Comparison of ENCODE assay signal across 1 cellular context in the genomic region with DNA sequence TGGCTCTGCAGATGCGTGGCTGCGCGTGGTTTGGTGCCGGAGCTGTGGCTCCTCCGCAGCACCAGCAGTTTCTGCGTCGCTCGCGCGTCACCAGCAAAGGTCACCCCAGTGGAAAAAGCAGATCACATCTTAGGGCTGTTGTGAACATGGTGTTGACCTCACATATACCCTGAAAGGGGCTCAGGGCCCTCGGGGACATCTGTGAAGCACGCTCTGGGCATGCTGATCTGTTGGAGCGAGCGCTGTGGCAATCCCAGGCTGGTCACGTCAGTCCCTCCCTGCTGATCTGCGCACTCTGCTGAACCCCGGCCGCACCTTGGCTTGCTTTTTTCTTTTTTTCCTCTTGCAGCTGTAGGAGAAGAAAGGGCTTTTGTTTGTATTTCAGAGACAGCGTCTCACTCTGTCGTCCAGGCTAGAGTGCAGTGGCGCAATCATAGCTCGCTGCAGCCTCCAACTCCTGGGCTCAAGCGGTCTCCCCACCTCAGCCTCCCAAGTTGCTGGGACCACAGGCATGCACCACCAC.
TF ChIP-seq lines count a peak whose summit lies in the region.

No MANE protein-coding gene starts in this region.

TF ChIP-seq in HepG2, 621 proteins besides CTCF, POLR2A, EP300 and RAD21 (continued from another document):
- TF ChIP-seq MTA1 (CRISPR knock-in tag; IDR thresholded peaks at IDR 0.05; ENCODE audit: borderline replicate concordance) (0 out of 2 replicates have a peak, but pooled peaks have one; percentile 70), MAFF (IDR thresholded peaks at IDR 0.05; ENCODE audit: low read depth, low read length) (no peak; the same call in 1 of the 2 replicates), RFX5 (IDR thresholded peaks at IDR 0.05; ENCODE audit: low read depth, low read length) (no peak), ELF4 (CRISPR knock-in tag; IDR thresholded peaks at IDR 0.05; ENCODE audit: borderline replicate concordance) (no peak), JUN (CRISPR knock-in tag; IDR thresholded peaks at IDR 0.05) (peak; percentile 63; the same call in 1 of the 2 replicates), HES4 (CRISPR knock-in tag; IDR thresholded peaks at IDR 0.05; ENCODE audit: borderline replicate concordance) (no peak), ZNF841 (CRISPR knock-in tag; IDR thresholded peaks at IDR 0.05; ENCODE audit: borderline replicate concordance) (no peak), SUZ12 (IDR thresholded peaks at IDR 0.05; ENCODE audit: low read depth, low read length) (no peak), HOXA7 (CRISPR knock-in tag; IDR thresholded peaks at IDR 0.05) (no peak), WIZ (CRISPR knock-in tag; IDR thresholded peaks at IDR 0.05) (no peak), BRCA1 (CRISPR knock-in tag; IDR thresholded peaks at IDR 0.05) (no peak), CENPT (CRISPR knock-in tag; IDR thresholded peaks at IDR 0.05; ENCODE audit: low read depth) (no peak; the same call in 1 of the 2 replicates), ZNF326 (CRISPR knock-in tag; IDR thresholded peaks at IDR 0.05; ENCODE audit: borderline replicate concordance) (no peak), ZNF720 (CRISPR knock-in tag; IDR thresholded peaks at IDR 0.05) (no peak), ZNF777 (CRISPR knock-in tag; IDR thresholded peaks at IDR 0.05) (peak; percentile 57; the same call in 1 of the 2 replicates), FOXP1 (IDR thresholded peaks at IDR 0.05) (no peak), FOXP1 (CRISPR knock-in tag; IDR thresholded peaks at IDR 0.05) (peak; percentile 44; the same call in 1 of the 2 replicates), ZNF3 (CRISPR knock-in tag; IDR thresholded peaks at IDR 0.05) (peak; percentile 84), RFX3 (CRISPR knock-in tag; IDR thresholded peaks at IDR 0.05) (no peak), ZNF337 (CRISPR knock-in tag; IDR thresholded peaks at IDR 0.05; ENCODE audit: borderline replicate concordance, low read depth) (peak; percentile 45; the same call in 1 of the 2 replicates), MEIS2 (CRISPR knock-in tag; IDR thresholded peaks at IDR 0.05) (no peak; the same call in 1 of the 2 replicates)
- TF ChIP-seq, protein P1, sequence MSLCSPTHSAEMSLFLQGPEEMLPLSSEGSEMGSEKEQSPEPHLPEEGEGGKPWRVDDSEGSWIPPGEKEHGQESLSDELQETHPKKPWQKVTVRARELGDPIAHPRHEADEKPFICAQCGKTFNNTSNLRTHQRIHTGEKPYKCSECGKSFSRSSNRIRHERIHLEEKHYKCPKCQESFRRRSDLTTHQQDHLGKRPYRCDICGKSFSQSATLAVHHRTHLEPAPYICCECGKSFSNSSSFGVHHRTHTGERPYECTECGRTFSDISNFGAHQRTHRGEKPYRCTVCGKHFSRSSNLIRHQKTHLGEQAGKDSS (CRISPR knock-in tag; IDR thresholded peaks at IDR 0.05; ENCODE audit: borderline replicate concordance, low read depth), result peak; percentile 29; the same call in 1 of the 2 replicates
- TF ChIP-seq, protein P2, sequence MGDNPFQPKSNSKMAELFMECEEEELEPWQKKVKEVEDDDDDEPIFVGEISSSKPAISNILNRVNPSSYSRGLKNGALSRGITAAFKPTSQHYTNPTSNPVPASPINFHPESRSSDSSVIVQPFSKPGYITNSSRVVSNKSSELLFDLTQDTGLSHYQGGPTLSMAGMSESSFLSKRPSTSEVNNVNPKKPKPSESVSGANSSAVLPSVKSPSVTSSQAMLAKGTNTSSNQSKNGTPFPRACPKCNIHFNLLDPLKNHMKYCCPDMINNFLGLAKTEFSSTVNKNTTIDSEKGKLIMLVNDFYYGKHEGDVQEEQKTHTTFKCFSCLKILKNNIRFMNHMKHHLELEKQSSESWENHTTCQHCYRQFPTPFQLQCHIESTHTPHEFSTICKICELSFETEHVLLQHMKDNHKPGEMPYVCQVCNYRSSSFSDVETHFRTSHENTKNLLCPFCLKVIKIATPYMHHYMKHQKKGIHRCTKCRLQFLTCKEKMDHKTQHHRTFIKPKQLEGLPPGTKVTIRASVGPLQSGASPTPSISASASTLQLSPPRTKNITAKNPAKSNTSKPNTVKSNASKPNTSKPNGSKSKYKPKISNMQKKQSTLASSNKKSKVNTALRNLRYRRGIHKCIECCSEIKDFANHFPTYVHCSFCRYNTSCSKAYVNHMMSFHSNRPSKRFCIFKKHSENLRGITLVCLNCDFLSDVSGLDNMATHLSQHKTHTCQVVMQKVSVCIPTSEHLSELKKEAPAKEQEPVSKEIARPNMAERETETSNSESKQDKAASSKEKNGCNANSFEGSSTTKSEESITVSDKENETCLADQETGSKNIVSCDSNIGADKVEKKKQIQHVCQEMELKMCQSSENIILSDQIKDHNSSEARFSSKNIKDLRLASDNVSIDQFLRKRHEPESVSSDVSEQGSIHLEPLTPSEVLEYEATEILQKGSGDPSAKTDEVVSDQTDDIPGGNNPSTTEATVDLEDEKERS (CRISPR knock-in tag; IDR thresholded peaks at IDR 0.05), result no peak
- TF ChIP-seq, protein P3, sequence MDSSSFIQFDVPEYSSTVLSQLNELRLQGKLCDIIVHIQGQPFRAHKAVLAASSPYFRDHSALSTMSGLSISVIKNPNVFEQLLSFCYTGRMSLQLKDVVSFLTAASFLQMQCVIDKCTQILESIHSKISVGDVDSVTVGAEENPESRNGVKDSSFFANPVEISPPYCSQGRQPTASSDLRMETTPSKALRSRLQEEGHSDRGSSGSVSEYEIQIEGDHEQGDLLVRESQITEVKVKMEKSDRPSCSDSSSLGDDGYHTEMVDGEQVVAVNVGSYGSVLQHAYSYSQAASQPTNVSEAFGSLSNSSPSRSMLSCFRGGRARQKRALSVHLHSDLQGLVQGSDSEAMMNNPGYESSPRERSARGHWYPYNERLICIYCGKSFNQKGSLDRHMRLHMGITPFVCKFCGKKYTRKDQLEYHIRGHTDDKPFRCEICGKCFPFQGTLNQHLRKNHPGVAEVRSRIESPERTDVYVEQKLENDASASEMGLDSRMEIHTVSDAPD (CRISPR knock-in tag; IDR thresholded peaks at IDR 0.05), result no peak
- TF ChIP-seq, protein P4, sequence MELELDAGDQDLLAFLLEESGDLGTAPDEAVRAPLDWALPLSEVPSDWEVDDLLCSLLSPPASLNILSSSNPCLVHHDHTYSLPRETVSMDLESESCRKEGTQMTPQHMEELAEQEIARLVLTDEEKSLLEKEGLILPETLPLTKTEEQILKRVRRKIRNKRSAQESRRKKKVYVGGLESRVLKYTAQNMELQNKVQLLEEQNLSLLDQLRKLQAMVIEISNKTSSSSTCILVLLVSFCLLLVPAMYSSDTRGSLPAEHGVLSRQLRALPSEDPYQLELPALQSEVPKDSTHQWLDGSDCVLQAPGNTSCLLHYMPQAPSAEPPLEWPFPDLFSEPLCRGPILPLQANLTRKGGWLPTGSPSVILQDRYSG (CRISPR knock-in tag; IDR thresholded peaks at IDR 0.05), result no peak
- TF ChIP-seq, protein P5, sequence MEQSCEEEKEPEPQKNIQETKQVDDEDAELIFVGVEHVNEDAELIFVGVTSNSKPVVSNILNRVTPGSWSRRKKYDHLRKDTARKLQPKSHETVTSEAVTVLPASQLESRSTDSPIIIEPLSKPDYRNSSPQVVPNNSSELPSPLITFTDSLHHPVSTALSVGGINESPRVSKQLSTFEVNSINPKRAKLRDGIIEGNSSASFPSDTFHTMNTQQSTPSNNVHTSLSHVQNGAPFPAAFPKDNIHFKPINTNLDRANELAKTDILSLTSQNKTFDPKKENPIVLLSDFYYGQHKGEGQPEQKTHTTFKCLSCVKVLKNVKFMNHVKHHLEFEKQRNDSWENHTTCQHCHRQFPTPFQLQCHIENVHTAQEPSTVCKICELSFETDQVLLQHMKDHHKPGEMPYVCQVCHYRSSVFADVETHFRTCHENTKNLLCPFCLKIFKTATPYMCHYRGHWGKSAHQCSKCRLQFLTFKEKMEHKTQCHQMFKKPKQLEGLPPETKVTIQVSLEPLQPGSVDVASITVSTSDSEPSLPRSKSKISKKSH (CRISPR knock-in tag; IDR thresholded peaks at IDR 0.05; ENCODE audit: borderline replicate concordance), result peak; percentile 56; the same call in 1 of the 2 replicates
- TF ChIP-seq, protein P6, sequence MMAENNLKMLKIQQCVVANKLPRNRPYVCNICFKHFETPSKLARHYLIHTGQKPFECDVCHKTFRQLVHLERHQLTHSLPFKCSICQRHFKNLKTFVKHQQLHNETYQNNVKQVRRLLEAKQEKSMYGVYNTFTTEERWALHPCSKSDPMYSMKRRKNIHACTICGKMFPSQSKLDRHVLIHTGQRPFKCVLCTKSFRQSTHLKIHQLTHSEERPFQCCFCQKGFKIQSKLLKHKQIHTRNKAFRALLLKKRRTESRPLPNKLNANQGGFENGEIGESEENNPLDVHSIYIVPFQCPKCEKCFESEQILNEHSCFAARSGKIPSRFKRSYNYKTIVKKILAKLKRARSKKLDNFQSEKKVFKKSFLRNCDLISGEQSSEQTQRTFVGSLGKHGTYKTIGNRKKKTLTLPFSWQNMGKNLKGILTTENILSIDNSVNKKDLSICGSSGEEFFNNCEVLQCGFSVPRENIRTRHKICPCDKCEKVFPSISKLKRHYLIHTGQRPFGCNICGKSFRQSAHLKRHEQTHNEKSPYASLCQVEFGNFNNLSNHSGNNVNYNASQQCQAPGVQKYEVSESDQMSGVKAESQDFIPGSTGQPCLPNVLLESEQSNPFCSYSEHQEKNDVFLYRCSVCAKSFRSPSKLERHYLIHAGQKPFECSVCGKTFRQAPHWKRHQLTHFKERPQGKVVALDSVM (CRISPR knock-in tag; IDR thresholded peaks at IDR 0.05), result peak; percentile 100
- TF ChIP-seq, protein P7, sequence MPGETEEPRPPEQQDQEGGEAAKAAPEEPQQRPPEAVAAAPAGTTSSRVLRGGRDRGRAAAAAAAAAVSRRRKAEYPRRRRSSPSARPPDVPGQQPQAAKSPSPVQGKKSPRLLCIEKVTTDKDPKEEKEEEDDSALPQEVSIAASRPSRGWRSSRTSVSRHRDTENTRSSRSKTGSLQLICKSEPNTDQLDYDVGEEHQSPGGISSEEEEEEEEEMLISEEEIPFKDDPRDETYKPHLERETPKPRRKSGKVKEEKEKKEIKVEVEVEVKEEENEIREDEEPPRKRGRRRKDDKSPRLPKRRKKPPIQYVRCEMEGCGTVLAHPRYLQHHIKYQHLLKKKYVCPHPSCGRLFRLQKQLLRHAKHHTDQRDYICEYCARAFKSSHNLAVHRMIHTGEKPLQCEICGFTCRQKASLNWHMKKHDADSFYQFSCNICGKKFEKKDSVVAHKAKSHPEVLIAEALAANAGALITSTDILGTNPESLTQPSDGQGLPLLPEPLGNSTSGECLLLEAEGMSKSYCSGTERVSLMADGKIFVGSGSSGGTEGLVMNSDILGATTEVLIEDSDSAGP (CRISPR knock-in tag; IDR thresholded peaks at IDR 0.05; ENCODE audit: borderline replicate concordance), result peak; percentile 57; the same call in 1 of the 2 replicates
